In the genomic region with DNA sequence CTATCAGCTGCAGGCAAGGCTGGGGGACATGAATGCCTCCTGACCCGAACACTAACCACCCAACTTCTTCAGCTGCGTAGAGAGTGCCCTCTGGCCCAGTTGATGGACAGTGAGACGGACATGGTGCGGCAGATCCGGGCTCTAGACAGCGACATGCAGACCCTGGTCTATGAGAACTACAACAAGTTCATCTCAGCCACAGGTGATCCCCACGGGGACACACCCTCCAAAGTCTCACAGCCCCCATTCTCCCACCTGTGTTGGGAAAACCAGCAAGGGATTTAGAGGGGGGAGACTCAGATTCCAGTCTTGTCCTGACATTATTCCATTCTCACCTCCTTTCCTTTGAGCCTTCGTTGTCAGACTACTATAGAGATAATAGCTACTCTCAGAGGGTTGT, we compare ENCODE assay signal across 6 cellular contexts. TPM values are rescaled to one million over a fixed set of nuclear protein-coding genes. Genes with fewer than 3 reads are reported as not detected.
DNase-seq lines count a peak whose midpoint lies in the region; TF ChIP-seq lines count a peak whose summit lies in the region.

No MANE protein-coding gene starts in this region.

- DNase-seq in RWPE1 (ENCODE audit: low spot score) = no peak
- DNase-seq in fibroblast of pulmonary artery (ENCODE audit: low read depth) = no peak
- no peak for DNase-seq in stimulated activated naive CD4-positive, alpha-beta T cell (lab: John Stamatoyannopoulos, UW)
- no peak for DNase-seq in posterior vena cava (ENCODE audit: low spot score)
- DNase-seq in NCI-H1930 (lab: John Stamatoyannopoulos, UW) = no peak

- no peak for TF ChIP-seq CTCF in RWPE1 (conservative IDR thresholded peaks at IDR 0.05; ENCODE audit: low read depth)
- no peak for TF ChIP-seq CTCF in fibroblast of pulmonary artery (IDR thresholded peaks at IDR 0.05; ENCODE audit: low read length, missing control alignments)

- H3K27me3 ChIP-seq in subcutaneous abdominal adipose tissue (ENCODE audit: control insufficient read depth in 5 of 5, insufficient read depth in 4 of 5, low read length in 5 of 5) = no peaks in the 10 kb centered on the region

- H3K4me1 ChIP-seq in subcutaneous abdominal adipose tissue (ENCODE audit: control insufficient read depth in 5 of 5, insufficient read depth in 5 of 5, low read length in 5 of 5) = peaks cover 0 to 29% (median 23%) of the 10 kb centered on the region in 5 donors

- POLR2A ChIA-PET in RWPE1 (lab: Yijun Ruan, JAX; ENCODE audit: low non-redundant PET) = interaction anchor here (0.7 to 1.3 kb wide), 2 partner anchors 38 to 85 kb away, joined by 3 read pairs; a partner anchor contains a TSS

- intact Hi-C loops in posterior vena cava (cut with DNase I) = no loop called here

- H3K27ac ChIP-seq in RWPE1 (peak overlapping the region; percentile 85), subcutaneous abdominal adipose tissue (ENCODE audit: low read depth, low read length) (no peak overlapping the region)

- CTCF ChIA-PET in RWPE1 (lab: Yijun Ruan, JAX) = interaction anchor here (0.7 to 3.1 kb wide), 3 partner anchors 11 to 16 kb away, joined by 3 to 13 read pairs (median 3); no protein-coding TSS in a partner anchor

- H3K9ac ChIP-seq in subcutaneous abdominal adipose tissue (ENCODE audit: low read length in 5 of 5) = peak overlapping the region in 4 of 5 donors; percentile 7 to 72 (median 53)

- peaks cover 0 to 9% (median 3%) of the 10 kb centered on the region in 5 donors for H3K36me3 ChIP-seq in subcutaneous abdominal adipose tissue (ENCODE audit: control insufficient read depth in 5 of 5, insufficient read depth in 5 of 5, low read length in 5 of 5)

- no peaks in the 10 kb centered on the region for H3K9me3 ChIP-seq in subcutaneous abdominal adipose tissue (ENCODE audit: control insufficient read depth in 5 of 5, low read length in 5 of 5)

- H3K4me3 ChIP-seq in fibroblast of pulmonary artery (replicated peaks; ENCODE audit: low read depth, low read length) = peak overlapping the region; percentile 69
- H3K4me3 ChIP-seq in subcutaneous abdominal adipose tissue (ENCODE audit: low read depth in 1 of 5, low read length in 5 of 5) = peak overlapping the region; percentile 39 to 81 (median 74)

RNA-seq across cellular contexts. Expression of a gene that starts 0.9 kb away (rescaled TPM):
- 100 to 1,000 TPM; 103 to 107 TPM for total RNA-seq in posterior vena cava

RNA-seq across cellular contexts. Expression of a gene that starts 12.9 kb away (rescaled TPM):
- total RNA-seq in posterior vena cava = 10 to 100 TPM; 26.9 to 27.6 TPM

RNA-seq across cellular contexts. Expression of a gene that starts 13.1 kb away (rescaled TPM):
- total RNA-seq in posterior vena cava = 1 to 10 TPM in 1 of 2 donors, under 1 TPM in 1; 0.67 to 1.6 TPM

RNA-seq across cellular contexts. Expression of a gene that starts 14.7 kb away (rescaled TPM):
- 1 to 10 TPM; 3.1 to 4.0 TPM for total RNA-seq in posterior vena cava

RNA-seq across cellular contexts. Expression of a gene that starts 20.6 kb away (rescaled TPM):
- total RNA-seq in posterior vena cava = 1 to 10 TPM; 6.0 to 6.3 TPM
